ENCODE assay signal across 21 cellular contexts in the genomic region with DNA sequence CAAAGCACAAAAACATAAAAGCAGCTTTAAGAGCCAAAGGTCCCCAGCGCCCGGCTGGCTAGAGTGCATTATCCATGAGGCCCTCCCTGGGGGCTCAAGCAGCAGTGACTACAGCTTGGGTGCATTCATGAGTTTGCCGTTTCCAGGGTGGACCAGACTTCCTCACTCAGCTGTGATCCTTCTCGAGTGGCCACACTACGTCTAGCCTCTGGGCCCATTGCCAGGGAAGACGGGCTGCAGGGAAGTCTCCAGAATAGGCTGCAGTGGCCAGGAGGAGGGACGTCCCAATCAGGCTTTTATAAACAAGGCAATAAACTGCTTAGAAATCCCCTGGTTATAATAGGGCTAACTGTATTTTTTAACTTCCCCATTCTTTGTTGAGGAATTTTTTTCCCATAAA.
"Had no signal": no experiment of that assay in that cellular context is flagged by ENCODE, and none has a peak within 500 bp of the region (broad histone marks: within the 10 kb centered on the region; RNA-seq: fewer than 3 reads in every experiment).

No MANE protein-coding gene starts in this region.

- H3K9me3 Mint-ChIP-seq: neural progenitor cell, type B pancreatic cell had no signal

- H3K9me3 ChIP-seq: testis, vagina had no signal

- H3K27ac ChIP-seq: epithelial cell of prostate, neural progenitor cell, testis, vagina had no signal

- H3K27me3 Mint-ChIP-seq: activated naive CD8-positive, alpha-beta T cell treated with anti-CD3 and anti-CD28 coated beads for 36 hours; central memory CD8-positive, alpha-beta T cell; naive thymus-derived CD8-positive, alpha-beta T cell; T-cell; type B pancreatic cell had no signal

- H3K4me1 Mint-ChIP-seq: activated naive CD8-positive, alpha-beta T cell treated with anti-CD3 and anti-CD28 coated beads for 36 hours; mesothelial cell of epicardium; neural progenitor cell; T-cell had no signal

- H3K36me3 Mint-ChIP-seq: mesothelial cell of epicardium, neural progenitor cell, type B pancreatic cell had no signal

- ATAC-seq: naive thymus-derived CD8-positive, alpha-beta T cell; T-cell had no signal

- H3K4me2 ChIP-seq: neural progenitor cell had no signal

- H3K27me3 ChIP-seq: neural progenitor cell, testis, vagina had no signal

- DNase-seq: activated CD4-positive, alpha-beta T cell treated with anti-CD3 and anti-CD28 coated beads for 4 hours; activated CD4-positive, alpha-beta T cell treated with anti-CD3 and anti-CD28 coated beads, Interleukin-2, amount 50 U/mL, for 48 hours; activated CD8-positive, alpha-beta memory T cell treated with anti-CD3 and anti-CD28 coated beads, Interleukin-2, amount 50 U/mL, for 48 hours; activated naive CD4-positive, alpha-beta T cell treated with Interleukin-2 at 50 U/mL for 16 hours; activated naive CD8-positive, alpha-beta T cell treated with anti-CD3 and anti-CD28 coated beads for 36 hours; activated T-cell treated with anti-CD3 and anti-CD28 coated beads, Interleukin-2, amount 50 U/mL, for 48 hours; foreskin melanocyte; naive thymus-derived CD8-positive, alpha-beta T cell; posterior cingulate gyrus; stimulated activated CD4-positive, alpha-beta T cell treated with anti-CD3 and anti-CD28 coated beads, Interleukin-4, amount 100 ng/mL, for 1 hour; stimulated activated naive CD4-positive, alpha-beta T cell; T-cell; testis had no signal

- H2AFZ ChIP-seq: neural progenitor cell had no signal

- H3K4me3 Mint-ChIP-seq: activated naive CD8-positive, alpha-beta T cell treated with anti-CD3 and anti-CD28 coated beads for 36 hours; central memory CD8-positive, alpha-beta T cell; mesothelial cell of epicardium; naive thymus-derived CD8-positive, alpha-beta T cell; neural progenitor cell; T-cell; T-helper 2 cell treated with Interferon-gamma antibody and Interleukin-4, amounts not matched to agents 5 μg/mL and 100 μg/mL, for 36 hours; type B pancreatic cell had no signal

- H3K4me1 ChIP-seq: neural progenitor cell, testis, vagina had no signal

- H3K27ac Mint-ChIP-seq: activated naive CD8-positive, alpha-beta T cell treated with anti-CD3 and anti-CD28 coated beads for 36 hours; mesothelial cell of epicardium; naive thymus-derived CD8-positive, alpha-beta T cell; neural progenitor cell; T-cell; T-helper 2 cell treated with Interferon-gamma antibody and Interleukin-4, amounts not matched to agents 5 μg/mL and 100 μg/mL, for 36 hours; type B pancreatic cell had no signal

- H3K4me3 ChIP-seq: lung, neural progenitor cell, testis, vagina had no signal

- H3K9ac ChIP-seq: neural progenitor cell had no signal

- H3K36me3 ChIP-seq: neural progenitor cell, vagina had no signal
